1 cellular context compared by ENCODE assay signal in the genomic region with DNA sequence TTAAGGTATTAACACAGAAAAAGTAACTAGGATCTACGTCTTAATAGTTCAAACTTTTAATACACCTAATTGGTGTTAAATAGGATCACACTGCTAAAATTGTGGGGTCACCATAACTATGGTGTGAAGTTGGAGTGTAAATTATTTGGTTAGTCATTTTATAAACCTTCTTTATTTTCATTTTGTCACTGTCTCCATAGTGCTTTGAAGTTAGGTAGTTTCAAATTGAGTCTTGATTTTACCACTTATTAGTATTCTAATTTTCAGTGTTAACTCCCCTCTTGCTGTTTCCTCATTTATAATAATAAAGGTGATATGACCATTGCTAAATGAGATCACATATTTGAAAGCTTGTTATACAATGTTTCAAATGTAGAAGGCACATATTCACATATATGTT.
TF ChIP-seq lines count a peak whose summit lies in the region.

No MANE protein-coding gene starts in this region.

TF ChIP-seq in IMR-90, 13 proteins besides CTCF, POLR2A, EP300 and RAD21:
- TF ChIP-seq RFX5 (IDR thresholded peaks at IDR 0.05; ENCODE audit: low read depth, low read length) = no peak
- TF ChIP-seq MAFK (IDR thresholded peaks at IDR 0.05; ENCODE audit: low read depth, low read length) = no peak
- TF ChIP-seq CHD1 (IDR thresholded peaks at IDR 0.05; ENCODE audit: low read depth, low read length) = no peak
- no peak for TF ChIP-seq BHLHE40 (IDR thresholded peaks at IDR 0.05; ENCODE audit: low read depth, low read length)
- TF ChIP-seq FOS (IDR thresholded peaks at IDR 0.05; ENCODE audit: low read depth, low read length) = no peak
- no peak for TF ChIP-seq CEBPB (IDR thresholded peaks at IDR 0.05; ENCODE audit: low read depth, low read length)
- no peak for TF ChIP-seq RCOR1 (IDR thresholded peaks at IDR 0.05; ENCODE audit: insufficient replicate concordance, low read length)
- TF ChIP-seq, protein P1, sequence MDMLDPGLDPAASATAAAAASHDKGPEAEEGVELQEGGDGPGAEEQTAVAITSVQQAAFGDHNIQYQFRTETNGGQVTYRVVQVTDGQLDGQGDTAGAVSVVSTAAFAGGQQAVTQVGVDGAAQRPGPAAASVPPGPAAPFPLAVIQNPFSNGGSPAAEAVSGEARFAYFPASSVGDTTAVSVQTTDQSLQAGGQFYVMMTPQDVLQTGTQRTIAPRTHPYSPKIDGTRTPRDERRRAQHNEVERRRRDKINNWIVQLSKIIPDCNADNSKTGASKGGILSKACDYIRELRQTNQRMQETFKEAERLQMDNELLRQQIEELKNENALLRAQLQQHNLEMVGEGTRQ (IDR thresholded peaks at IDR 0.05; ENCODE audit: low read depth, low read length) = no peak
